In genomic region chr16:66728117-66728787, GRCh38 we compare ENCODE assay signal across 8 cellular contexts. TPM values are rescaled to one million over a fixed set of nuclear protein-coding genes. Genes with fewer than 3 reads are reported as not detected.
DNase-seq lines count a peak whose midpoint lies in the region; ATAC-seq and TF ChIP-seq lines count a peak whose summit lies in the region.

No MANE protein-coding gene starts in this region.

- DNase-seq in Caco-2, result peak in 1 of 2 experiments; percentile 35
- no peak for DNase-seq in HFF-Myc (ENCODE audit: extremely low read depth, low read depth)
- DNase-seq in NCI-H345 treated with DMSO at 0.1 percent for 48 hours (lab: John Stamatoyannopoulos, UW; ENCODE audit: unreplicated experiment), result peak; percentile 9
- no peak for DNase-seq in ascending aorta (ENCODE audit: low spot score in 2 of 2)
- peak; percentile 35 for DNase-seq in left ventricle myocardium superior
- DNase-seq in smooth muscle cell (lab: John Stamatoyannopoulos, UW; ENCODE audit: unreplicated experiment), result no peak
- DNase-seq in activated CD4-positive, alpha-beta memory T cell treated with anti-CD3 and anti-CD28 coated beads, Interleukin-2, amount 10 ng/mL, durations not matched to agents 7 days and 5 days, result no peak

- H3K36me3 ChIP-seq in Caco-2 (ENCODE audit: control insufficient read depth, insufficient read depth, low read length) (peaks cover 19% of the 10 kb centered on the region), ascending aorta (peaks cover 80 to 83% of the 10 kb centered on the region in 2 donors), smooth muscle cell (ENCODE audit: low read depth) (peaks cover 27% of the 10 kb centered on the region)

- no peak overlapping the region for H3K4me2 ChIP-seq in smooth muscle cell

- TF ChIP-seq CTCF in Caco-2 (IDR thresholded peaks at IDR 0.05; ENCODE audit: insufficient read depth in 1 of 2, low read depth in 1 of 2, low read length in 1 of 2, severe bottlenecking in 1 of 2, unreplicated experiment in 1 of 2) (peak; percentile 47 to 67), HFF-Myc (IDR thresholded peaks at IDR 0.05; ENCODE audit: low read depth, low read length, missing control alignments) (peak; percentile 48), ascending aorta (IDR thresholded peaks at IDR 0.05) (peak; percentile 44 to 66 (median 46)), smooth muscle cell (IDR thresholded peaks at IDR 0.05; ENCODE audit: borderline replicate concordance, insufficient read depth, poor library complexity, severe bottlenecking) (peak; percentile 57)

- peaks cover 46% of the 10 kb centered on the region for H4K20me1 ChIP-seq in smooth muscle cell (ENCODE audit: low read depth)

- H3K4me3 Mint-ChIP-seq in Caco-2 (ENCODE audit: unreplicated experiment), result no peak overlapping the region
- no peak overlapping the region for H3K4me3 Mint-ChIP-seq in activated CD4-positive, alpha-beta memory T cell treated with anti-CD3 and anti-CD28 coated beads, Interleukin-2, amount 10 ng/mL, durations not matched to agents 7 days and 5 days

- no TSS peak for BruUV-seq in Caco-2 (replicated peaks; lab: Mats Ljungman, UMichigan)

- 70% methylated on average over 3 of the region's 3 CpGs for WGBS in smooth muscle cell (ENCODE audit: low lambda C conversion rate)

- H2AFZ ChIP-seq in smooth muscle cell (ENCODE audit: low read depth), result no peak overlapping the region

- H3K4me3 ChIP-seq in Caco-2 (ENCODE audit: low read depth, low read length), result no peak overlapping the region
- no peak overlapping the region for H3K4me3 ChIP-seq in HFF-Myc (replicated peaks; ENCODE audit: low read depth, low read length)
- no peak overlapping the region for H3K4me3 ChIP-seq in ascending aorta
- H3K4me3 ChIP-seq in smooth muscle cell, result no peak overlapping the region

- no peaks in the 10 kb centered on the region for H3K9me3 ChIP-seq in Caco-2
- H3K9me3 ChIP-seq in ascending aorta, result no peaks in the 10 kb centered on the region
- H3K9me3 ChIP-seq in smooth muscle cell (replicated peaks; ENCODE audit: low read depth), result no peaks in the 10 kb centered on the region

- no peak overlapping the region for H3K9ac ChIP-seq in smooth muscle cell (ENCODE audit: low read depth)

- CTCF ChIA-PET in Caco-2 (lab: Charles Lee), result interaction anchor here (0.6 to 0.9 kb wide), 3 partner anchors 11 to 139 kb away, joined by 3 read pairs; no protein-coding TSS in a partner anchor
- CTCF ChIA-PET in activated CD4-positive, alpha-beta memory T cell treated with anti-CD3 and anti-CD28 coated beads, Interleukin-2, amount 10 ng/mL, durations not matched to agents 7 days and 5 days (lab: Charles Lee), result interaction anchor here (0.8 to 4.1 kb wide), 15 partner anchors 9 to 324 kb away, joined by 3 to 28 read pairs (median 5); partner anchors contain the start of genes DYNC1LI2, NAE1 and PDP2

- ATAC-seq in left ventricle myocardium superior (peak; percentile 88), GM18858 (IDR thresholded peaks at IDR 0.05; ENCODE audit: unreplicated experiment) (no peak)

- POLR2A ChIA-PET in Caco-2 (lab: Charles Lee), result no interaction called here
- POLR2A ChIA-PET in activated CD4-positive, alpha-beta memory T cell treated with anti-CD3 and anti-CD28 coated beads, Interleukin-2, amount 10 ng/mL, durations not matched to agents 7 days and 5 days (lab: Charles Lee), result interaction anchor here (1.0 to 1.3 kb wide), 3 partner anchors 9 to 12 kb away, joined by 3 read pairs; no protein-coding TSS in a partner anchor

- no peak overlapping the region for H3K27ac Mint-ChIP-seq in Caco-2 (ENCODE audit: unreplicated experiment)
- H3K27ac Mint-ChIP-seq in activated CD4-positive, alpha-beta memory T cell treated with anti-CD3 and anti-CD28 coated beads, Interleukin-2, amount 10 ng/mL, durations not matched to agents 7 days and 5 days, result no peak overlapping the region

- no peaks in the 10 kb centered on the region for H3F3A ChIP-seq in smooth muscle cell (ENCODE audit: low read depth)

- H3K36me3 Mint-ChIP-seq in Caco-2 (ENCODE audit: insufficient read depth, unreplicated experiment), result peaks cover 89% of the 10 kb centered on the region
- H3K36me3 Mint-ChIP-seq in activated CD4-positive, alpha-beta memory T cell treated with anti-CD3 and anti-CD28 coated beads, Interleukin-2, amount 10 ng/mL, durations not matched to agents 7 days and 5 days (ENCODE audit: low read depth), result peaks cover 56% of the 10 kb centered on the region

- H3K9me3 Mint-ChIP-seq in Caco-2 (ENCODE audit: unreplicated experiment), result no peaks in the 10 kb centered on the region
- no peaks in the 10 kb centered on the region for H3K9me3 Mint-ChIP-seq in activated CD4-positive, alpha-beta memory T cell treated with anti-CD3 and anti-CD28 coated beads, Interleukin-2, amount 10 ng/mL, durations not matched to agents 7 days and 5 days

- no peaks in the 10 kb centered on the region for H3K79me2 ChIP-seq in smooth muscle cell (ENCODE audit: low read depth)

- H3K4me1 ChIP-seq in Caco-2 (no peaks in the 10 kb centered on the region), ascending aorta (no peaks in the 10 kb centered on the region), smooth muscle cell (ENCODE audit: low read depth) (no peaks in the 10 kb centered on the region)

- intact Hi-C loops in Caco-2 (cut with micrococcal nuclease; ENCODE audit: unreplicated experiment) (loop anchor here (1.0 to 10.0 kb wide), 2 partner anchors 11 to 147 kb away; no protein-coding TSS in a partner anchor), ascending aorta (cut with DNase I) (loop anchor here (1.0 to 2.0 kb wide), 3 partner anchors 23 to 321 kb away; partner anchors contain the start of gene DYNC1LI2), left ventricle myocardium superior (cut with micrococcal nuclease) (no loop called here)

- H3K4me1 Mint-ChIP-seq in Caco-2 (ENCODE audit: low read depth, unreplicated experiment), result peaks cover 6% of the 10 kb centered on the region
- H3K4me1 Mint-ChIP-seq in activated CD4-positive, alpha-beta memory T cell treated with anti-CD3 and anti-CD28 coated beads, Interleukin-2, amount 10 ng/mL, durations not matched to agents 7 days and 5 days, result peaks cover 2% of the 10 kb centered on the region

- H3K27ac ChIP-seq in ascending aorta (no peak overlapping the region), smooth muscle cell (ENCODE audit: low read depth) (no peak overlapping the region)

- H3K27me3 ChIP-seq in Caco-2 (replicated peaks; ENCODE audit: control insufficient read depth, insufficient read depth, low read length) (no peaks in the 10 kb centered on the region), ascending aorta (no peaks in the 10 kb centered on the region), smooth muscle cell (ENCODE audit: low read depth) (no peaks in the 10 kb centered on the region)

- no peaks in the 10 kb centered on the region for H3K27me3 Mint-ChIP-seq in Caco-2 (ENCODE audit: insufficient read depth, unreplicated experiment)
- H3K27me3 Mint-ChIP-seq in activated CD4-positive, alpha-beta memory T cell treated with anti-CD3 and anti-CD28 coated beads, Interleukin-2, amount 10 ng/mL, durations not matched to agents 7 days and 5 days, result no peaks in the 10 kb centered on the region

RNA-seq across cellular contexts. Expression of gene DYNC1LI2, which starts 23.2 kb away (rescaled TPM):
- total RNA-seq in Caco-2 (2022) (180 and 182 TPM in 2 replicates), ascending aorta (99.7 TPM), left ventricle myocardium superior (80.6 TPM), smooth muscle cell (74.1 and 101 TPM in 2 replicates)
- polyA plus RNA-seq in smooth muscle cell, result 90.8 and 134 TPM in 2 replicates
- 10 to 100 TPM; 50.1 to 52.9 TPM for total RNA-seq in activated CD4-positive, alpha-beta memory T cell treated with anti-CD3 and anti-CD28 coated beads, Interleukin-2, amount 10 ng/mL, durations not matched to agents 7 days and 5 days

RNA-seq across cellular contexts. Expression of gene CMTM4, which starts 31.7 kb away (rescaled TPM):
- total RNA-seq in Caco-2 (2022) (106 and 108 TPM in 2 replicates), ascending aorta (20.1 TPM), left ventricle myocardium superior (12.7 TPM), smooth muscle cell (25.2 and 27.0 TPM in 2 replicates)
- polyA plus RNA-seq in smooth muscle cell, result 7.2 and 9.2 TPM in 2 replicates
- total RNA-seq in activated CD4-positive, alpha-beta memory T cell treated with anti-CD3 and anti-CD28 coated beads, Interleukin-2, amount 10 ng/mL, durations not matched to agents 7 days and 5 days, result under 1 TPM; 0.53 to 0.58 TPM

Comparison
In these comparisons a context has a peak if more than half of its experiments do, and no peak if none do; other contexts are left out.
1. DNase-seq: peak in NCI-H345 treated with DMSO at 0.1 percent for 48 hours (single experiment) and left ventricle myocardium superior (single experiment); none in HFF-Myc (single experiment), ascending aorta (0 of 2), smooth muscle cell (single experiment) and activated CD4-positive, alpha-beta memory T cell treated with anti-CD3 and anti-CD28 coated beads, Interleukin-2, amount 10 ng/mL, durations not matched to agents 7 days and 5 days (single experiment).
2. Peak in every context shown above with its lines, with median percentiles within 50 percentile points of each other: CTCF ChIP-seq.